In the genomic region with DNA sequence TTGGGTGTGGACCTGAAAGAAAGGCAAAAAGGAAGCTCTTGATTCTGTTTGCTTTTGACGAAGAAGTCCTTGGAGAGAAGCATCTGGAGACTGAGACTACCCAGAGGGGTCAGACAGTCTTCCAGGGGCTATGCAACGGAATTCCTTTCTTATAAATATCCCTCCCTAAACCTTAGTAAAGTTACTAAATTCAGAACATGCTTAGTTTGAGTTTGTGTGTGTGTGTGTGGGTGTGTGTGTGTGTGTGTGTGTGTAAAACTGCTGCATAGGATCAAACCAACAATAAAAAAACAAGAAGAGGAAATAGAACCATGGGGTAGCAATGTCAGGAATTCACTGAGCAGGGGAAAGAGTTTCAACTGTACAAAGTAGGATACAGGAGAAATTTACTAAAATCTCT, we compare ENCODE assay signal across 23 cellular contexts. TPM values are rescaled to one million over a fixed set of nuclear protein-coding genes. Genes with fewer than 3 reads are reported as not detected.
A peak's percentile ranks its signal among the peaks of the same experiment; 100 is the strongest.
DNase-seq lines count a peak whose midpoint lies in the region; ATAC-seq and TF ChIP-seq lines count a peak whose summit lies in the region.
"Had no signal": no experiment of that assay in that cellular context is flagged by ENCODE, and none has a peak within 500 bp of the region (broad histone marks: within the 10 kb centered on the region; RNA-seq: fewer than 3 reads in every experiment).

No MANE protein-coding gene starts in this region.

- peak overlapping the region; percentile 23 for H3K27ac Mint-ChIP-seq in mesothelial cell of epicardium
- H3K27ac Mint-ChIP-seq: activated naive CD8-positive, alpha-beta T cell; CD4-positive, alpha-beta T cell; naive thymus-derived CD4-positive, alpha-beta T cell; T-cell had no signal

- H3K4me3 ChIP-seq in A673 (ENCODE audit: low read depth, low read length, poor library complexity, severe bottlenecking) (no peak overlapping the region), HUES64 (ENCODE audit: low read length) (no peak overlapping the region)
- H3K4me3 ChIP-seq: gastrocnemius medialis, vagina had no signal

- intact Hi-C loops in A673 (cut with micrococcal nuclease; ENCODE audit: unreplicated experiment) = no loop called here

- no peaks in the 10 kb centered on the region for H3K36me3 Mint-ChIP-seq in mesothelial cell of epicardium
- H3K36me3 Mint-ChIP-seq: activated naive CD8-positive, alpha-beta T cell; T-cell had no signal

- no peaks in the 10 kb centered on the region for H3K4me1 ChIP-seq in A673 (ENCODE audit: insufficient read depth, low read length, poor library complexity, severe bottlenecking)
- H3K4me1 ChIP-seq in HUES64 (ENCODE audit: insufficient read depth, low read length) = peaks cover 13% of the 10 kb centered on the region
- H3K4me1 ChIP-seq: gastrocnemius medialis had no signal

- H3K9ac ChIP-seq in HUES64 (ENCODE audit: low read depth, low read length) = 0 out of 2 replicates have a peak overlapping the region, but pooled peaks have one; percentile 14

- POLR2A ChIA-PET in A673 (lab: Charles Lee; ENCODE audit: low non-redundant PET) = no interaction called here

- BruUV-seq in A673 (replicated peaks; lab: Mats Ljungman, UMichigan) = no TSS peak

- CTCF ChIA-PET in A673 (lab: Charles Lee) = no interaction called here

- H3K27me3 ChIP-seq in A673 (replicated peaks; ENCODE audit: insufficient read depth, low read depth, low read length, poor library complexity) = no peaks in the 10 kb centered on the region
- no peaks in the 10 kb centered on the region for H3K27me3 ChIP-seq in HUES64 (ENCODE audit: insufficient read depth, low read length)
- H3K27me3 ChIP-seq: gastrocnemius medialis, vagina had no signal

- ATAC-seq in GM18870 (IDR thresholded peaks at IDR 0.05; ENCODE audit: unreplicated experiment) = no peak
- ATAC-seq: gastrocnemius medialis; left ventricle myocardium superior; naive thymus-derived CD4-positive, alpha-beta T cell; T-cell had no signal

- H3K9me3 Mint-ChIP-seq in mesothelial cell of epicardium = no peaks in the 10 kb centered on the region
- H3K9me3 Mint-ChIP-seq: CD4-positive, alpha-beta T cell; naive thymus-derived CD4-positive, alpha-beta T cell; T-cell had no signal

- no peaks in the 10 kb centered on the region for H3K36me3 ChIP-seq in A673 (ENCODE audit: insufficient read depth, low read length, poor library complexity, severe bottlenecking)
- H3K36me3 ChIP-seq in HUES64 (ENCODE audit: insufficient read depth, low read length) = no peaks in the 10 kb centered on the region
- H3K36me3 ChIP-seq: gastrocnemius medialis, vagina had no signal

- DNase-seq in A673 (ENCODE audit: low spot score) = peak; percentile 19
- DNase-seq in dermis microvascular lymphatic vessel endothelial cell (ENCODE audit: low read depth in 2 of 2) = peak; percentile 51 to 58
- DNase-seq in mesothelial cell of epicardium (ENCODE audit: low spot score in 2 of 2, unreplicated experiment in 2 of 2) = no peak
- DNase-seq in NCI-H446 treated with DMSO at 0.1 percent for 48 hours (lab: John Stamatoyannopoulos, UW) = no peak
- DNase-seq in caudate nucleus (lab: John Stamatoyannopoulos, UW) = no peak
- DNase-seq in NCI-H510A treated with DMSO at 0.1 percent for 48 hours (lab: John Stamatoyannopoulos, UW) = no peak
- DNase-seq: ACHN; activated CD4-positive, alpha-beta T cell treated with anti-CD3 and anti-CD28 coated beads, Interleukin-2, amount 50 U/mL, for 48 hours; activated T-cell treated with anti-CD3 and anti-CD28 coated beads, Interleukin-2, amount 50 U/mL, for 1 hour; CD4-positive, alpha-beta T cell; effector memory CD4-positive, alpha-beta T cell; gastrocnemius medialis; left ventricle myocardium superior; naive thymus-derived CD4-positive, alpha-beta T cell; NCI-H1694; NCI-H345; stimulated activated CD4-positive, alpha-beta T cell treated with anti-CD3 and anti-CD28 coated beads, Interleukin-1b, Interleukin-23, amount 100 ng/mL, for 48 hours; T-cell had no signal

- H3K9me3 ChIP-seq in A673 (ENCODE audit: low read depth, low read length, poor library complexity, severe bottlenecking) (no peaks in the 10 kb centered on the region), HUES64 (ENCODE audit: insufficient read depth, low read depth, low read length) (no peaks in the 10 kb centered on the region)
- H3K9me3 ChIP-seq: gastrocnemius medialis, vagina had no signal

- TF ChIP-seq CTCF in A673 (conservative IDR thresholded peaks at IDR 0.05; ENCODE audit: low read depth, low read length) (no peak), mesothelial cell of epicardium (IDR thresholded peaks at IDR 0.05; ENCODE audit: unreplicated experiment) (no peak)

- peaks cover 4% of the 10 kb centered on the region for H3K4me1 Mint-ChIP-seq in mesothelial cell of epicardium
- H3K4me1 Mint-ChIP-seq: naive thymus-derived CD4-positive, alpha-beta T cell; T-cell had no signal

- H3K4me3 Mint-ChIP-seq in mesothelial cell of epicardium = no peak overlapping the region
- H3K4me3 Mint-ChIP-seq: activated naive CD8-positive, alpha-beta T cell; CD4-positive, alpha-beta T cell; naive thymus-derived CD4-positive, alpha-beta T cell; T-cell had no signal

- H3K27ac ChIP-seq in A673 (ENCODE audit: low read depth, low read length, poor library complexity, severe bottlenecking) (no peak overlapping the region), HUES64 (ENCODE audit: low read depth, low read length) (peak overlapping the region; percentile 28; the same call in 1 of the 2 replicates), caudate nucleus (ENCODE audit: low read depth, low read length) (no peak overlapping the region)
- H3K27ac ChIP-seq: gastrocnemius medialis, vagina, VCaP had no signal

- H3K27me3 Mint-ChIP-seq in mesothelial cell of epicardium (ENCODE audit: low read depth) = no peaks in the 10 kb centered on the region
- H3K27me3 Mint-ChIP-seq: activated naive CD8-positive, alpha-beta T cell; CD4-positive, alpha-beta T cell; naive thymus-derived CD4-positive, alpha-beta T cell; T-cell had no signal

- 84% methylated on average over 1 of the region's 2 CpGs for WGBS in HUES64

RNA-seq across cellular contexts. Expression of gene EAPP, which starts 36.7 kb away (rescaled TPM):
- total RNA-seq in A673 (2021) (33.1 and 34.6 TPM in 2 replicates), dermis microvascular lymphatic vessel endothelial cell (34.4 and 37.7 TPM in 2 replicates), mesothelial cell of epicardium (41.4 to 48.4 TPM (median 43.8 TPM) in 3 replicates)
- polyA plus RNA-seq in HUES64 (2013, experiment 1 of 2) = 35.7 TPM
- 41.8 TPM for polyA plus RNA-seq in HUES64 (2013, experiment 2 of 2)

RNA-seq across cellular contexts. Expression of gene SPTSSA, which starts 40.8 kb away (rescaled TPM):
- total RNA-seq in A673 (2021) (20.2 and 20.9 TPM in 2 replicates), dermis microvascular lymphatic vessel endothelial cell (18.4 and 24.0 TPM in 2 replicates), mesothelial cell of epicardium (10.4 to 11.4 TPM (median 11.3 TPM) in 3 replicates)
- 23.0 TPM for polyA plus RNA-seq in HUES64 (2013, experiment 1 of 2)
- polyA plus RNA-seq in HUES64 (2013, experiment 2 of 2) = 27.6 TPM

Comparison
In these comparisons a context has a peak if more than half of its experiments do, and no peak if none do; other contexts are left out.
1. DNase-seq: peak in A673 (single experiment) and dermis microvascular lymphatic vessel endothelial cell (2 of 2); none in mesothelial cell of epicardium (0 of 2), NCI-H446 treated with DMSO at 0.1 percent for 48 hours (single experiment), caudate nucleus (0 of 61) and NCI-H510A treated with DMSO at 0.1 percent for 48 hours (single experiment).